ENCODE assay signal across 16 cellular contexts in the genomic region with DNA sequence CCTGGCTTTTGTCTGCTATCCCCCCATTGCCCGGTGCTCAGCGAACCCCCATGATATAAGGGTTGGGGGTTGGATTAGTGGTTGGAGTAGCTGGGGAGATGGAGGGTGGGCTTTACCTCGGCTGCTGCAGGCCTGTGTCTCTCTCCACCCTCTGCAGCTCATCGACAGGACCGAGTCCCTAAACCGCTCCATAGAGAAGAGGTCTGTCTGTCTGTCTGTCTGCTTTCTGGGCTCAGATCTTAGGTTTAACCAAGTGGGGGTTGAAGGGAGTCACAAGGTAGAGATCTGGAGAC. TPM values are rescaled to one million over a fixed set of nuclear protein-coding genes. Genes with fewer than 3 reads are reported as not detected.
A peak's percentile ranks its signal among the peaks of the same experiment; 100 is the strongest.
DNase-seq lines count a peak whose midpoint lies in the region; ATAC-seq and TF ChIP-seq lines count a peak whose summit lies in the region.
"Had no signal": no experiment of that assay in that cellular context is flagged by ENCODE, and none has a peak within 500 bp of the region (broad histone marks: within the 10 kb centered on the region; RNA-seq: fewer than 3 reads in every experiment).

No MANE protein-coding gene starts in this region.

- H3K4me3 Mint-ChIP-seq in activated CD4-positive, alpha-beta T cell treated with anti-CD3 and anti-CD28 coated beads, Interleukin-2, amount 10 ng/mL, durations not matched to agents 7 days and 5 days = no peak overlapping the region
- no peak overlapping the region for H3K4me3 Mint-ChIP-seq in CD14-positive monocyte
- H3K4me3 Mint-ChIP-seq: CD4-positive, alpha-beta T cell had no signal

- no peaks in the 10 kb centered on the region for H3K79me2 ChIP-seq in osteoblast (ENCODE audit: insufficient read depth, low read length)

- H3K4me1 ChIP-seq in osteoblast (ENCODE audit: insufficient read depth, low read length) = peaks cover 12% of the 10 kb centered on the region

- peaks cover 24% of the 10 kb centered on the region for H3K36me3 Mint-ChIP-seq in activated CD4-positive, alpha-beta T cell treated with anti-CD3 and anti-CD28 coated beads, Interleukin-2, amount 10 ng/mL, durations not matched to agents 7 days and 5 days (ENCODE audit: low read depth)
- peaks cover 17 to 26% of the 10 kb centered on the region in 2 donors for H3K36me3 Mint-ChIP-seq in CD14-positive monocyte

- intact Hi-C loops in CD14-positive monocyte (cut with micrococcal nuclease) = loop anchor here (5.0 to 10.0 kb wide), 4 partner anchors 33 to 271 kb away; partner anchors contain the start of genes KRTAP5-6 (in 1 of the 2), TNNI2 (in 1 of the 2) and TNNT3 (in 1 of the 2)

- no peaks in the 10 kb centered on the region for H3K9me3 ChIP-seq in osteoblast (ENCODE audit: low read depth, low read length)

- no peak overlapping the region for H3K27ac ChIP-seq in osteoblast (ENCODE audit: low read depth, low read length)
- H3K27ac ChIP-seq: 22Rv1, GM23248 had no signal

- H4K20me1 ChIP-seq in osteoblast (ENCODE audit: insufficient read depth, low read length) = no peaks in the 10 kb centered on the region

- H3K36me3 ChIP-seq in osteoblast (ENCODE audit: insufficient read depth, low read length) = peaks cover 12% of the 10 kb centered on the region

- no peak for DNase-seq in activated CD4-positive, alpha-beta T cell treated with anti-CD3 and anti-CD28 coated beads, Interleukin-2, amount 10 ng/mL, durations not matched to agents 7 days and 5 days
- DNase-seq in activated CD4-positive, alpha-beta T cell treated with anti-CD3 and anti-CD28 coated beads, Interleukin-2, amount 50 U/mL, for 1 hour = no peak
- peak; percentile 33 for DNase-seq in CD14-positive monocyte (ENCODE audit: low spot score)
- peak; percentile 31 for DNase-seq in islet precursor cell
- DNase-seq in osteoblast (ENCODE audit: insufficient read length, low spot score, missing footprints) = peak; percentile 82
- no peak for DNase-seq in foreskin melanocyte
- DNase-seq in G401 (ENCODE audit: low spot score) = no peak
- DNase-seq: Calu3; CD4-positive, alpha-beta T cell; DMS79; GM23248 had no signal

- POLR2A ChIA-PET in activated CD4-positive, alpha-beta T cell treated with anti-CD3 and anti-CD28 coated beads, Interleukin-2, amount 10 ng/mL, durations not matched to agents 7 days and 5 days (lab: Charles Lee) = no interaction called here

- CTCF ChIA-PET in activated CD4-positive, alpha-beta T cell treated with anti-CD3 and anti-CD28 coated beads, Interleukin-2, amount 10 ng/mL, durations not matched to agents 7 days and 5 days (lab: Charles Lee) = interaction anchor here (0.6 to 1.1 kb wide), 2 partner anchors 38 to 1009 kb away, joined by 3 read pairs; no protein-coding TSS in a partner anchor

- H3K4me1 Mint-ChIP-seq in activated CD4-positive, alpha-beta T cell treated with anti-CD3 and anti-CD28 coated beads, Interleukin-2, amount 10 ng/mL, durations not matched to agents 7 days and 5 days = peaks cover 47% of the 10 kb centered on the region
- H3K4me1 Mint-ChIP-seq in CD14-positive monocyte = peaks cover 25% of the 10 kb centered on the region

- H3K27me3 ChIP-seq in osteoblast (ENCODE audit: insufficient read depth, low read length) = no peaks in the 10 kb centered on the region

- H3K4me2 ChIP-seq in osteoblast (ENCODE audit: insufficient read depth, low read length) = no peak overlapping the region

- no peaks in the 10 kb centered on the region for H3K9me3 Mint-ChIP-seq in activated CD4-positive, alpha-beta T cell treated with anti-CD3 and anti-CD28 coated beads, Interleukin-2, amount 10 ng/mL, durations not matched to agents 7 days and 5 days
- H3K9me3 Mint-ChIP-seq in CD14-positive monocyte = peaks cover 2 to 23% (median 7%) of the 10 kb centered on the region in 7 donors
- H3K9me3 Mint-ChIP-seq: CD4-positive, alpha-beta T cell had no signal

- no peaks in the 10 kb centered on the region for H3K27me3 Mint-ChIP-seq in activated CD4-positive, alpha-beta T cell treated with anti-CD3 and anti-CD28 coated beads, Interleukin-2, amount 10 ng/mL, durations not matched to agents 7 days and 5 days
- peaks cover 14 to 26% (median 19%) of the 10 kb centered on the region in 3 donors for H3K27me3 Mint-ChIP-seq in CD14-positive monocyte (ENCODE audit: low read depth in 3 of 3)
- H3K27me3 Mint-ChIP-seq: CD4-positive, alpha-beta T cell had no signal

- TF ChIP-seq CTCF in CD14-positive monocyte (IDR thresholded peaks at IDR 0.05) (no peak), osteoblast (IDR thresholded peaks at IDR 0.05; ENCODE audit: extremely low read depth, low read depth, low read length) (no peak)

- ATAC-seq in HG02885 (IDR thresholded peaks at IDR 0.05; ENCODE audit: poor library complexity, unreplicated experiment) = no peak
- ATAC-seq: HCT116 had no signal

- H3K27ac Mint-ChIP-seq in activated CD4-positive, alpha-beta T cell treated with anti-CD3 and anti-CD28 coated beads, Interleukin-2, amount 10 ng/mL, durations not matched to agents 7 days and 5 days = peak overlapping the region; percentile 68
- no peak overlapping the region for H3K27ac Mint-ChIP-seq in CD14-positive monocyte
- H3K27ac Mint-ChIP-seq: CD4-positive, alpha-beta T cell had no signal

- H2AFZ ChIP-seq in osteoblast (ENCODE audit: low read length) = no peak overlapping the region
- H2AFZ ChIP-seq: GM23248 had no signal

- in situ Hi-C loops in G401 (cut with HindIII; ENCODE audit: low sequenced_read_pairs) = no loop called here

- no peak overlapping the region for H3K4me3 ChIP-seq in osteoblast (ENCODE audit: insufficient read depth, low read length)
- H3K4me3 ChIP-seq: GM23248 had no signal

RNA-seq across cellular contexts. Expression of gene PRR33, which starts 7.6 kb away (rescaled TPM):
- under 1 TPM in 1 of 2 experiments, not detected in 1; 0.05 TPM for total RNA-seq in activated CD4-positive, alpha-beta T cell treated with anti-CD3 and anti-CD28 coated beads, Interleukin-2, amount 10 ng/mL, durations not matched to agents 7 days and 5 days
- polyA plus RNA-seq in CD14-positive monocyte = not detected
- total RNA-seq in osteoblast = not detected in 2 replicates
- not detected in 2 replicates for total RNA-seq in G401 (2014; rRNA removed; shearing (Covaris generic))
- total RNA-seq: A673; Calu3; CD4-positive, alpha-beta T cell; GM23248 had no signal
- polyA plus RNA-seq: BJ, GM23248 had no signal

RNA-seq across cellular contexts. Expression of gene LSP1, which starts 31.2 kb away (rescaled TPM):
- total RNA-seq in activated CD4-positive, alpha-beta T cell treated with anti-CD3 and anti-CD28 coated beads, Interleukin-2, amount 10 ng/mL, durations not matched to agents 7 days and 5 days = 100 to 1,000 TPM; 668 to 687 TPM
- 100 to 1,000 TPM; 542 to 646 TPM for polyA plus RNA-seq in CD14-positive monocyte
- total RNA-seq in osteoblast = 41.0 and 54.6 TPM in 2 replicates
- total RNA-seq in G401 (2014; rRNA removed; shearing (Covaris generic)) = 0.20 TPM in 1 of 2 replicates, not detected in the other
- total RNA-seq: A673, Calu3, GM23248 had no signal
- polyA plus RNA-seq: BJ had no signal

RNA-seq across cellular contexts. Expression of gene TNNT3, which starts 35.4 kb away (rescaled TPM):
- total RNA-seq in activated CD4-positive, alpha-beta T cell treated with anti-CD3 and anti-CD28 coated beads, Interleukin-2, amount 10 ng/mL, durations not matched to agents 7 days and 5 days = 1 to 10 TPM; 3.7 to 5.4 TPM
- not detected for polyA plus RNA-seq in CD14-positive monocyte
- not detected in 2 replicates for total RNA-seq in osteoblast
- total RNA-seq in G401 (2014; rRNA removed; shearing (Covaris generic)) = not detected in 2 replicates
- total RNA-seq: A673, Calu3, GM23248 had no signal
- polyA plus RNA-seq: BJ, GM23248 had no signal

RNA-seq across cellular contexts. Expression of gene TNNI2, which starts 45.3 kb away (rescaled TPM):
- total RNA-seq in activated CD4-positive, alpha-beta T cell treated with anti-CD3 and anti-CD28 coated beads, Interleukin-2, amount 10 ng/mL, durations not matched to agents 7 days and 5 days = not detected
- polyA plus RNA-seq in CD14-positive monocyte = 10 to 100 TPM; 11.4 to 11.7 TPM
- total RNA-seq in osteoblast = not detected in 2 replicates
- not detected in 2 replicates for total RNA-seq in G401 (2014; rRNA removed; shearing (Covaris generic))
- total RNA-seq: A673, GM23248 had no signal
- polyA plus RNA-seq: BJ, GM23248 had no signal

RNA-seq across cellular contexts. Expression of gene SYT8, which starts 49.3 kb away (rescaled TPM):
- total RNA-seq in activated CD4-positive, alpha-beta T cell treated with anti-CD3 and anti-CD28 coated beads, Interleukin-2, amount 10 ng/mL, durations not matched to agents 7 days and 5 days = not detected
- not detected for polyA plus RNA-seq in CD14-positive monocyte
- 0.36 and 0.59 TPM in 2 replicates for total RNA-seq in osteoblast
- total RNA-seq in G401 (2014; rRNA removed; shearing (Covaris generic)) = not detected in 2 replicates
- total RNA-seq: A673; CD4-positive, alpha-beta T cell; GM23248 had no signal
- polyA plus RNA-seq: BJ, GM23248 had no signal

Comparison
In these comparisons a context has a peak if more than half of its experiments do, and no peak if none do; other contexts are left out.
1. DNase-seq: peak in CD14-positive monocyte (single experiment), islet precursor cell (single experiment) and osteoblast (single experiment); none in activated CD4-positive, alpha-beta T cell treated with anti-CD3 and anti-CD28 coated beads, Interleukin-2, amount 10 ng/mL, durations not matched to agents 7 days and 5 days (single experiment), activated CD4-positive, alpha-beta T cell treated with anti-CD3 and anti-CD28 coated beads, Interleukin-2, amount 50 U/mL, for 1 hour (single experiment), foreskin melanocyte (single experiment) and G401 (single experiment).
2. RNA of gene LSP1, which starts 31.2 kb away (total RNA-seq): 668 to 687 TPM in activated CD4-positive, alpha-beta T cell treated with anti-CD3 and anti-CD28 coated beads, Interleukin-2, amount 10 ng/mL, durations not matched to agents 7 days and 5 days and 41.0 to 54.6 TPM in osteoblast; 0.20 TPM in G401; every median in the first group is over 10 times any median in the second.